In the genomic region with DNA sequence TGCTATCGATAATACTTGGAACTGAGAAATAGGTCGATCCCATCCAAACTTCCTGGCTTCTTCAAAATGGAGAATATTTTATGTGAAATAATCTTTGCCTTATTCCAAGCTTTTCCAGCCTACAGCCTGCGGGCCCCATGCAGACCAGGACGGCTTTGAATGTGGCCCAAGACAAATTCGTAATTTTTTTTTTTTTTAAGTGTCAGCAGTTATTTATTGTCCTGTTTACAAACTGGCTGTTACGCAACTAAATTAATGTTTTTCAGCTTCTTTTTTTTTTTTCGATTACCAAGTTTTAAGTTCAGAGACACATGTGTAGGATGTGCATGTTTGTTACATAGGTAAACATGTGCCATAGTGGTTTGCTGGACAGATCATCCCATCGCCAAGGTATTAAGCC, we compare ENCODE assay signal across 37 cellular contexts.
"Had no signal": no experiment of that assay in that cellular context is flagged by ENCODE, and none has a peak within 500 bp of the region (broad histone marks: within the 10 kb centered on the region; RNA-seq: fewer than 3 reads in every experiment).

No MANE protein-coding gene starts in this region.

- H3K4me1 Mint-ChIP-seq: activated B cell treated with CpG ODN at 0.5 μM for 24 hours; activated CD4-positive, alpha-beta T cell treated with anti-CD3 and anti-CD28 coated beads, Interleukin-2, amount 10 ng/mL, durations not matched to agents 24 days and 14 days; activated naive CD4-positive, alpha-beta T cell treated with anti-CD3 and anti-CD28 coated beads, Interleukin-2, amount 10 ng/mL, durations not matched to agents 7 days and 5 days; activated naive CD4-positive, alpha-beta T cell treated with anti-CD3 and anti-CD28 coated beads, Interleukin-2, amount 50 U/mL, for 24 hours; activated naive CD8-positive, alpha-beta T cell treated with anti-CD3 and anti-CD28 coated beads, Interleukin-2, amount 10 ng/mL, durations not matched to agents 7 days and 5 days; activated T-helper 17 cell treated with anti-CD3 and anti-CD28 coated beads, Interleukin-2, amount 50 U/mL, for 72 hours had no signal

- FAIRE-seq: astrocyte, TTC549 had no signal

- H3K36me3 Mint-ChIP-seq: activated CD4-positive, alpha-beta memory T cell treated with anti-CD3 and anti-CD28 coated beads for 36 hours; activated naive CD4-positive, alpha-beta T cell treated with anti-CD3 and anti-CD28 coated beads, Interleukin-2, amount 10 ng/mL, durations not matched to agents 7 days and 5 days; activated naive CD4-positive, alpha-beta T cell treated with anti-CD3 and anti-CD28 coated beads, Interleukin-2, amount 50 U/mL, for 24 hours; activated naive CD8-positive, alpha-beta T cell; activated naive CD8-positive, alpha-beta T cell treated with anti-CD3 and anti-CD28 coated beads, Interleukin-2, amount 10 ng/mL, durations not matched to agents 7 days and 5 days had no signal

- H3K27ac ChIP-seq: adrenal gland, body of pancreas, brain microvascular endothelial cell, breast epithelium, VCaP had no signal

- H3K36me3 ChIP-seq: adrenal gland, brain microvascular endothelial cell, breast epithelium had no signal

- H3K9me3 Mint-ChIP-seq: activated CD4-positive, alpha-beta T cell treated with anti-CD3 and anti-CD28 coated beads, Interleukin-2, amount 10 ng/mL, durations not matched to agents 24 days and 14 days; activated CD8-positive, alpha-beta T cell treated with anti-CD3 and anti-CD28 coated beads for 36 hours; activated naive CD4-positive, alpha-beta T cell treated with anti-CD3 and anti-CD28 coated beads, Interleukin-2, amount 10 ng/mL, durations not matched to agents 7 days and 5 days; activated naive CD4-positive, alpha-beta T cell treated with anti-CD3 and anti-CD28 coated beads, Interleukin-2, amount 50 U/mL, for 24 hours; activated naive CD8-positive, alpha-beta T cell treated with anti-CD3 and anti-CD28 coated beads, Interleukin-2, amount 10 ng/mL, durations not matched to agents 7 days and 5 days; activated T-cell treated with anti-CD3 and anti-CD28 coated beads, Interleukin-2, amount 50 U/mL, for 4 hours; activated T-helper 1 cell treated with anti-CD3 and anti-CD28 coated beads, Interleukin-12 subunit alpha, Interleukin-12 subunit beta, Interleukin-2, Interleukin-4 antibody, amounts not matched to agents 30 ng/mL and 10 ng/mL and 1 ng/mL, durations not matched to agents 14 hours and 24 hours and 36 hours; T-helper 1 cell treated with Interleukin-12 subunit alpha and Interleukin-12 subunit beta and Interleukin-4 antibody, amounts not matched to agents 30 μg/mL and 1 μg/mL, for 36 hours had no signal

- H3K27me3 Mint-ChIP-seq: activated B cell treated with CpG ODN at 0.5 μM for 24 hours; activated CD4-positive, alpha-beta memory T cell treated with anti-CD3 and anti-CD28 coated beads for 36 hours; activated CD4-positive, alpha-beta T cell treated with anti-CD3 and anti-CD28 coated beads, Interleukin-2, amount 10 ng/mL, durations not matched to agents 24 days and 14 days; activated CD8-positive, alpha-beta T cell treated with anti-CD3 and anti-CD28 coated beads for 36 hours; activated naive CD4-positive, alpha-beta T cell treated with anti-CD3 and anti-CD28 coated beads, Interleukin-2, amount 10 ng/mL, durations not matched to agents 7 days and 5 days; activated naive CD4-positive, alpha-beta T cell treated with anti-CD3 and anti-CD28 coated beads, Interleukin-2, amount 50 U/mL, for 24 hours; activated naive CD8-positive, alpha-beta T cell; activated naive CD8-positive, alpha-beta T cell treated with anti-CD3 and anti-CD28 coated beads, Interleukin-2, amount 10 ng/mL, durations not matched to agents 7 days and 5 days; activated T-helper 17 cell treated with anti-CD3 and anti-CD28 coated beads, Interleukin-2, amount 50 U/mL, for 72 hours had no signal

- H3K4me3 ChIP-seq: adrenal gland, body of pancreas, breast epithelium had no signal

- H3K4me1 ChIP-seq: adrenal gland, body of pancreas, breast epithelium had no signal

- H3K9me3 ChIP-seq: adrenal gland, body of pancreas, breast epithelium had no signal

- H3K27me3 ChIP-seq: adrenal gland, body of pancreas, brain microvascular endothelial cell, breast epithelium had no signal

- H3K4me3 Mint-ChIP-seq: activated B cell treated with CpG ODN at 0.5 μM for 24 hours; activated CD4-positive, alpha-beta memory T cell treated with anti-CD3 and anti-CD28 coated beads for 36 hours; activated CD4-positive, alpha-beta T cell treated with anti-CD3 and anti-CD28 coated beads, Interleukin-2, amount 10 ng/mL, durations not matched to agents 24 days and 14 days; activated CD8-positive, alpha-beta T cell treated with anti-CD3 and anti-CD28 coated beads for 36 hours; activated naive CD4-positive, alpha-beta T cell treated with anti-CD3 and anti-CD28 coated beads, Interleukin-2, amount 10 ng/mL, durations not matched to agents 7 days and 5 days; activated naive CD4-positive, alpha-beta T cell treated with anti-CD3 and anti-CD28 coated beads, Interleukin-2, amount 50 U/mL, for 24 hours; activated naive CD8-positive, alpha-beta T cell; activated naive CD8-positive, alpha-beta T cell treated with anti-CD3 and anti-CD28 coated beads, Interleukin-2, amount 10 ng/mL, durations not matched to agents 7 days and 5 days; activated T-cell treated with anti-CD3 and anti-CD28 coated beads, Interleukin-2, amount 50 U/mL, for 4 hours; activated T-cell treated with anti-CD3 and anti-CD28 coated beads, Interleukin-2, amount 50 U/mL, for 72 hours; activated T-helper 1 cell treated with anti-CD3 and anti-CD28 coated beads, Interleukin-12 subunit alpha, Interleukin-12 subunit beta, Interleukin-2, Interleukin-4 antibody, amounts not matched to agents 30 ng/mL and 10 ng/mL and 1 ng/mL, durations not matched to agents 14 hours and 24 hours and 36 hours; activated T-helper 17 cell treated with anti-CD3 and anti-CD28 coated beads, Interleukin-2, amount 50 U/mL, for 72 hours; T-helper 1 cell treated with Interleukin-12 subunit alpha and Interleukin-12 subunit beta and Interleukin-4 antibody, amounts not matched to agents 30 μg/mL and 1 μg/mL, for 36 hours; T-helper 2 cell treated with Interferon-gamma antibody and Interleukin-4, amounts not matched to agents 5 μg/mL and 100 μg/mL, for 36 hours had no signal

- H3K27ac Mint-ChIP-seq: activated B cell treated with CpG ODN at 0.5 μM for 24 hours; activated CD4-positive, alpha-beta memory T cell treated with anti-CD3 and anti-CD28 coated beads for 36 hours; activated CD4-positive, alpha-beta T cell treated with anti-CD3 and anti-CD28 coated beads, Interleukin-2, amount 10 ng/mL, durations not matched to agents 24 days and 14 days; activated CD8-positive, alpha-beta T cell treated with anti-CD3 and anti-CD28 coated beads for 36 hours; activated naive CD4-positive, alpha-beta T cell treated with anti-CD3 and anti-CD28 coated beads, Interleukin-2, amount 10 ng/mL, durations not matched to agents 7 days and 5 days; activated naive CD4-positive, alpha-beta T cell treated with anti-CD3 and anti-CD28 coated beads, Interleukin-2, amount 50 U/mL, for 24 hours; activated naive CD8-positive, alpha-beta T cell; activated naive CD8-positive, alpha-beta T cell treated with anti-CD3 and anti-CD28 coated beads, Interleukin-2, amount 10 ng/mL, durations not matched to agents 7 days and 5 days; activated T-cell treated with anti-CD3 and anti-CD28 coated beads, Interleukin-2, amount 50 U/mL, for 72 hours; activated T-helper 1 cell treated with anti-CD3 and anti-CD28 coated beads, Interleukin-12 subunit alpha, Interleukin-12 subunit beta, Interleukin-2, Interleukin-4 antibody, amounts not matched to agents 30 ng/mL and 10 ng/mL and 1 ng/mL, durations not matched to agents 14 hours and 24 hours and 36 hours; activated T-helper 17 cell treated with anti-CD3 and anti-CD28 coated beads, Interleukin-2, amount 50 U/mL, for 72 hours; T-helper 1 cell treated with Interleukin-12 subunit alpha and Interleukin-12 subunit beta and Interleukin-4 antibody, amounts not matched to agents 30 μg/mL and 1 μg/mL, for 36 hours; T-helper 2 cell treated with Interferon-gamma antibody and Interleukin-4, amounts not matched to agents 5 μg/mL and 100 μg/mL, for 36 hours had no signal

- ATAC-seq: activated CD8-positive, alpha-beta T cell treated with anti-CD3 and anti-CD28 coated beads for 36 hours; activated T-cell treated with anti-CD3 and anti-CD28 coated beads, Interleukin-2, amount 50 U/mL, for 4 hours; activated T-cell treated with anti-CD3 and anti-CD28 coated beads, Interleukin-2, amount 50 U/mL, for 72 hours; activated T-helper 17 cell treated with anti-CD3 and anti-CD28 coated beads, Interleukin-2, amount 50 U/mL, for 72 hours; body of pancreas had no signal

- DNase-seq: activated B cell treated with CpG ODN at 0.5 μM for 24 hours; activated CD4-positive, alpha-beta memory T cell treated with anti-CD3 and anti-CD28 coated beads for 36 hours; activated CD4-positive, alpha-beta T cell treated with anti-CD3 and anti-CD28 coated beads for 4 hours; activated CD4-positive, alpha-beta T cell treated with anti-CD3 and anti-CD28 coated beads, Interleukin-2, amount 10 ng/mL, durations not matched to agents 24 days and 14 days; activated CD4-positive, alpha-beta T cell treated with anti-CD3 and anti-CD28 coated beads, Interleukin-2, amount 50 U/mL, for 1 hour; activated CD4-positive, alpha-beta T cell treated with anti-CD3 and anti-CD28 coated beads, Interleukin-2, amount 50 U/mL, for 4 hours; activated CD4-positive, CD25-positive, alpha-beta regulatory T cell treated with anti-CD3 and anti-CD28 coated beads, Interleukin-2, amount 50 U/mL, for 72 hours; activated CD8-positive, alpha-beta memory T cell treated with anti-CD3 and anti-CD28 coated beads, Interleukin-2, amount 50 U/mL, for 4 hours; activated CD8-positive, alpha-beta T cell treated with anti-CD3 and anti-CD28 coated beads for 36 hours; activated effector memory CD4-positive, alpha-beta T cell treated with anti-CD3 and anti-CD28 coated beads, Interleukin-2, amount 50 U/mL, for 16 hours; activated gamma-delta T cell treated with Interleukin-2 at 50 U/mL for 16 hours; activated naive CD4-positive, alpha-beta T cell; activated naive CD4-positive, alpha-beta T cell treated with anti-CD3 and anti-CD28 coated beads, Interleukin-2, amount 10 ng/mL, durations not matched to agents 7 days and 5 days; activated naive CD8-positive, alpha-beta T cell treated with anti-CD3 and anti-CD28 coated beads, Interleukin-2, amount 10 ng/mL, durations not matched to agents 7 days and 5 days; activated T-cell treated with anti-CD3 and anti-CD28 coated beads for 4 hours; activated T-cell treated with anti-CD3 and anti-CD28 coated beads, Interleukin-2, amount 50 U/mL, for 1 hour; activated T-cell treated with anti-CD3 and anti-CD28 coated beads, Interleukin-2, amount 50 U/mL, for 4 hours; activated T-cell treated with anti-CD3 and anti-CD28 coated beads, Interleukin-2, amount 50 U/mL, for 72 hours; adrenal gland; amniotic stem cell; aorta; body of pancreas; brain microvascular endothelial cell; central memory CD4-positive, alpha-beta T cell; T-helper 1 cell; T-helper 2 cell; T-helper 9 cell had no signal
